Comparison of ENCODE assay signal across 27 cellular contexts in genomic region chr3:169809230-169809795, GRCh38. TPM values are rescaled to one million over a fixed set of nuclear protein-coding genes. Genes with fewer than 3 reads are reported as not detected.
DNase-seq lines count a peak whose midpoint lies in the region; ATAC-seq and TF ChIP-seq lines count a peak whose summit lies in the region.
"Had no signal": no experiment of that assay in that cellular context is flagged by ENCODE, and none has a peak within 500 bp of the region (broad histone marks: within the 10 kb centered on the region; RNA-seq: fewer than 3 reads in every experiment).

No MANE protein-coding gene starts in this region.

- no peaks in the 10 kb centered on the region for H3K9me3 Mint-ChIP-seq in activated naive CD4-positive, alpha-beta T cell treated with anti-CD3 and anti-CD28 coated beads, Interleukin-2, amount 10 ng/mL, durations not matched to agents 7 days and 5 days
- no peaks in the 10 kb centered on the region for H3K9me3 Mint-ChIP-seq in activated naive CD4-positive, alpha-beta T cell treated with anti-CD3 and anti-CD28 coated beads, Interleukin-2, amount 50 U/mL, for 72 hours
- H3K9me3 Mint-ChIP-seq in T-helper 1 cell treated with Interleukin-12 subunit alpha and Interleukin-12 subunit beta and Interleukin-4 antibody, amounts not matched to agents 30 μg/mL and 1 μg/mL, for 36 hours = no peaks in the 10 kb centered on the region

- ATAC-seq in activated naive CD4-positive, alpha-beta T cell treated with anti-CD3 and anti-CD28 coated beads, Interleukin-2, amount 50 U/mL, for 72 hours = no peak
- ATAC-seq: PC-3 had no signal

- peak overlapping the region; percentile 69 for H3K27ac Mint-ChIP-seq in activated naive CD4-positive, alpha-beta T cell treated with anti-CD3 and anti-CD28 coated beads, Interleukin-2, amount 10 ng/mL, durations not matched to agents 7 days and 5 days
- H3K27ac Mint-ChIP-seq in activated naive CD4-positive, alpha-beta T cell treated with anti-CD3 and anti-CD28 coated beads, Interleukin-2, amount 50 U/mL, for 72 hours = no peak overlapping the region
- peak overlapping the region; percentile 77 for H3K27ac Mint-ChIP-seq in T-helper 1 cell treated with Interleukin-12 subunit alpha and Interleukin-12 subunit beta and Interleukin-4 antibody, amounts not matched to agents 30 μg/mL and 1 μg/mL, for 36 hours
- H3K27ac Mint-ChIP-seq: activated naive CD8-positive, alpha-beta T cell had no signal

- peaks cover 11% of the 10 kb centered on the region for H3K36me3 Mint-ChIP-seq in activated naive CD4-positive, alpha-beta T cell treated with anti-CD3 and anti-CD28 coated beads, Interleukin-2, amount 10 ng/mL, durations not matched to agents 7 days and 5 days
- H3K36me3 Mint-ChIP-seq in activated naive CD4-positive, alpha-beta T cell treated with anti-CD3 and anti-CD28 coated beads, Interleukin-2, amount 50 U/mL, for 72 hours = peaks cover 0 to 5% of the 10 kb centered on the region in 2 donors
- H3K36me3 Mint-ChIP-seq in T-helper 1 cell treated with Interleukin-12 subunit alpha and Interleukin-12 subunit beta and Interleukin-4 antibody, amounts not matched to agents 30 μg/mL and 1 μg/mL, for 36 hours (ENCODE audit: low read depth) = peaks cover 2% of the 10 kb centered on the region

- peaks cover 51% of the 10 kb centered on the region for H3K4me1 Mint-ChIP-seq in activated naive CD4-positive, alpha-beta T cell treated with anti-CD3 and anti-CD28 coated beads, Interleukin-2, amount 10 ng/mL, durations not matched to agents 7 days and 5 days
- peaks cover 30% of the 10 kb centered on the region for H3K4me1 Mint-ChIP-seq in T-helper 1 cell treated with Interleukin-12 subunit alpha and Interleukin-12 subunit beta and Interleukin-4 antibody, amounts not matched to agents 30 μg/mL and 1 μg/mL, for 36 hours (ENCODE audit: low read depth)

- no peaks in the 10 kb centered on the region for H3K4me1 ChIP-seq in parathyroid adenoma

- no peak for TF ChIP-seq CTCF in parathyroid adenoma (IDR thresholded peaks at IDR 0.05)

- no peaks in the 10 kb centered on the region for H3K9me3 ChIP-seq in KOPT-K1 (ENCODE audit: insufficient read depth, low read length, poor library complexity, severe bottlenecking)
- no peaks in the 10 kb centered on the region for H3K9me3 ChIP-seq in parathyroid adenoma (ENCODE audit: control insufficient read depth, low read length)

- peak overlapping the region; percentile 43 for H3K27ac ChIP-seq in KOPT-K1 (ENCODE audit: low read depth, low read length, poor library complexity, severe bottlenecking)
- no peak overlapping the region for H3K27ac ChIP-seq in parathyroid adenoma
- H3K27ac ChIP-seq: C4-2B, KMS-11, WERI-Rb-1 had no signal

- no peaks in the 10 kb centered on the region for H3K79me2 ChIP-seq in parathyroid adenoma

- H3K27me3 ChIP-seq in parathyroid adenoma (ENCODE audit: control insufficient read depth, insufficient read depth, low read length) = no peaks in the 10 kb centered on the region

- no peak overlapping the region for H3K4me2 ChIP-seq in parathyroid adenoma (ENCODE audit: low read length)
- H3K4me2 ChIP-seq: KMS-11 had no signal

- H3K9ac ChIP-seq in parathyroid adenoma = no peak overlapping the region
- H3K9ac ChIP-seq: KMS-11 had no signal

- no peak for DNase-seq in activated naive CD4-positive, alpha-beta T cell treated with anti-CD3 and anti-CD28 coated beads, Interleukin-2, amount 10 ng/mL, durations not matched to agents 7 days and 5 days
- no peak for DNase-seq in activated naive CD4-positive, alpha-beta T cell treated with anti-CD3 and anti-CD28 coated beads, Interleukin-2, amount 50 U/mL, for 72 hours (ENCODE audit: low spot score in 2 of 2)
- no peak for DNase-seq in effector CD8-positive, alpha-beta T cell (lab: John Stamatoyannopoulos, UW)
- DNase-seq in SHP77 treated with DMSO at 0.1 percent for 48 hours (lab: John Stamatoyannopoulos, UW) = no peak
- DNase-seq: activated T-cell treated with anti-CD3 and anti-CD28 coated beads, Interleukin-2, amount 50 U/mL, for 48 hours; Calu3; effector CD4-positive, alpha-beta T cell; EL; foreskin melanocyte; HCEC 1CT; hippocampal formation; NCI-H2081; NCI-H345; NCI-H82; PC-3; Right ventricle myocardium superior; WERI-Rb-1 had no signal

- CTCF ChIA-PET in activated naive CD4-positive, alpha-beta T cell treated with anti-CD3 and anti-CD28 coated beads, Interleukin-2, amount 10 ng/mL, durations not matched to agents 7 days and 5 days (lab: Charles Lee) = no interaction called here

- peaks cover 23% of the 10 kb centered on the region for H3K36me3 ChIP-seq in KOPT-K1 (ENCODE audit: insufficient read depth, low read length)
- no peaks in the 10 kb centered on the region for H3K36me3 ChIP-seq in parathyroid adenoma (ENCODE audit: control insufficient read depth, insufficient read depth, low read length)

- H2AFZ ChIP-seq in parathyroid adenoma = peak overlapping the region; percentile 43

- H3K4me3 ChIP-seq in parathyroid adenoma (ENCODE audit: low read depth, low read length) = no peak overlapping the region

- peaks cover 19% of the 10 kb centered on the region for H3K27me3 Mint-ChIP-seq in activated naive CD4-positive, alpha-beta T cell treated with anti-CD3 and anti-CD28 coated beads, Interleukin-2, amount 10 ng/mL, durations not matched to agents 7 days and 5 days
- no peaks in the 10 kb centered on the region for H3K27me3 Mint-ChIP-seq in T-helper 1 cell treated with Interleukin-12 subunit alpha and Interleukin-12 subunit beta and Interleukin-4 antibody, amounts not matched to agents 30 μg/mL and 1 μg/mL, for 36 hours (ENCODE audit: low read depth)
- H3K27me3 Mint-ChIP-seq: activated naive CD8-positive, alpha-beta T cell had no signal

- H3K4me3 Mint-ChIP-seq in activated naive CD4-positive, alpha-beta T cell treated with anti-CD3 and anti-CD28 coated beads, Interleukin-2, amount 10 ng/mL, durations not matched to agents 7 days and 5 days = no peak overlapping the region
- H3K4me3 Mint-ChIP-seq in T-helper 1 cell treated with Interleukin-12 subunit alpha and Interleukin-12 subunit beta and Interleukin-4 antibody, amounts not matched to agents 30 μg/mL and 1 μg/mL, for 36 hours = peak overlapping the region; percentile 4
- H3K4me3 Mint-ChIP-seq: activated naive CD8-positive, alpha-beta T cell had no signal

RNA-seq across cellular contexts. Expression of gene LRRIQ4, which starts 3.4 kb away (rescaled TPM):
- total RNA-seq in activated naive CD4-positive, alpha-beta T cell treated with anti-CD3 and anti-CD28 coated beads, Interleukin-2, amount 50 U/mL, for 72 hours = under 1 TPM; 0.21 to 0.32 TPM
- total RNA-seq: Calu3; chondrocyte; PC-3; pulmonary artery endothelial cell; Right ventricle myocardium superior; T-helper 1 cell treated with Interleukin-12 subunit alpha and Interleukin-12 subunit beta and Interleukin-4 antibody, amounts not matched to agents 30 ng/mL and 1 ng/mL, for 36 hours; ureter had no signal

RNA-seq across cellular contexts. Expression of gene LRRC34, which starts 3.4 kb away (rescaled TPM):
- total RNA-seq in activated naive CD4-positive, alpha-beta T cell treated with anti-CD3 and anti-CD28 coated beads, Interleukin-2, amount 50 U/mL, for 72 hours = 1 to 10 TPM; 2.1 to 3.2 TPM
- total RNA-seq: Calu3 had no signal

RNA-seq across cellular contexts. Expression of gene MYNN, which starts 36.1 kb away (rescaled TPM):
- 10 to 100 TPM; 13.3 to 16.7 TPM for total RNA-seq in activated naive CD4-positive, alpha-beta T cell treated with anti-CD3 and anti-CD28 coated beads, Interleukin-2, amount 50 U/mL, for 72 hours

RNA-seq across cellular contexts. Expression of gene ACTRT3, which starts 40.0 kb away (rescaled TPM):
- 1 to 10 TPM in 1 of 2 donors, under 1 TPM in 1; 0.19 to 2.1 TPM for total RNA-seq in activated naive CD4-positive, alpha-beta T cell treated with anti-CD3 and anti-CD28 coated beads, Interleukin-2, amount 50 U/mL, for 72 hours

RNA-seq across cellular contexts. Expression of gene TERC, which starts 44.5 kb away (rescaled TPM):
- total RNA-seq in activated naive CD4-positive, alpha-beta T cell treated with anti-CD3 and anti-CD28 coated beads, Interleukin-2, amount 50 U/mL, for 72 hours = 10 to 100 TPM in 1 of 2 donors, 1 to 10 TPM in 1; 8.5 to 10.2 TPM

Comparison
In these comparisons a context has a peak if more than half of its experiments do, and no peak if none do; other contexts are left out.
1. H3K27ac Mint-ChIP-seq: peak in activated naive CD4-positive, alpha-beta T cell treated with anti-CD3 and anti-CD28 coated beads, Interleukin-2, amount 10 ng/mL, durations not matched to agents 7 days and 5 days (single experiment) and T-helper 1 cell treated with Interleukin-12 subunit alpha and Interleukin-12 subunit beta and Interleukin-4 antibody, amounts not matched to agents 30 μg/mL and 1 μg/mL, for 36 hours (single experiment); none in activated naive CD4-positive, alpha-beta T cell treated with anti-CD3 and anti-CD28 coated beads, Interleukin-2, amount 50 U/mL, for 72 hours (0 of 2).